In the genomic region with DNA sequence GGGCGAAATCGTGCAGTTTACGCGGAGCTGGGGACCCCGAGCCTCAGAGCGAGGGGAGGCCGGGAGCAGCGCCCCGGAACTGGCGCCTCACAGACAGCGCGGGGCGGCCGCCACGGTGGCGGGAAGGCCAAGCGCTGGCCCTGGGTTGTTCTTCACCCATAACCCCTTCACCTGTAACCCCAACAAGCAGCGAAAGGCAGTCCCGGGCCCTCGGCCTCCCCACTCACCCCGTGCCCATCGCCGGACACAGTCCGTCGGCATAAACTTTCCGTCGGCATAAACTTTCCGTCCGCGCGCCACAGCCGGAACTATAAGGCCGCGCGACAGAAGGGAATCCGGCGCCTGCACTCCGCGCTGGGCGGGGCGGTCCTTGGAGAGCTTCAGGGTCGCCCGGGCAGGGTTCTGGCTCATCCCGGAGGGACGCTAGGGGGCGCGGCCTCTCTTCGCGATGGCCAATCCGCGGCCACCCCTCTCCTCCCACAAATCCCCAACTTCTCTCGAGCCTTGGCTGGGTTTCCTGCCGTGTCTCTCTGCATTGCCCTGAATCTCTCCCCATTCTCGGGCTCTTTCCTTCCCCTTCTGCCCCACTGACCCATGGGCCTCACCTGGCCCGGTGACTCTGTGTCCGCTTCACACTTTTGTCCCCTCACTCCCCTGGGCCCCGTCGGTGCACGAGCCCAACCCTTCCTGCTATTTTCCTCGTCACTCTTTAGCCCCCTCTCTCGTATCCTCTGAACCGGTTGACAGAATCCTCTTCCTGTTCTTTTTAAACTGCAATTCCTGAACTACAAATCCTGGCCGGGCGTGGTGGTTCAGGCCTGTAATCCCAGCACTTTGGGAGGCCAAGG, we compare ENCODE assay signal across 1 cellular context.
TF ChIP-seq lines count a peak whose summit lies in the region.

A gene (minus strand): TSS at position 261 of the 848 bp plus-strand sequence. CDS start 3,751 bp downstream, outside the sequence.

TF ChIP-seq in HepG2, 621 proteins besides CTCF, POLR2A, EP300 and RAD21 (continued from another document and continues in another):
- TF ChIP-seq, protein P1, sequence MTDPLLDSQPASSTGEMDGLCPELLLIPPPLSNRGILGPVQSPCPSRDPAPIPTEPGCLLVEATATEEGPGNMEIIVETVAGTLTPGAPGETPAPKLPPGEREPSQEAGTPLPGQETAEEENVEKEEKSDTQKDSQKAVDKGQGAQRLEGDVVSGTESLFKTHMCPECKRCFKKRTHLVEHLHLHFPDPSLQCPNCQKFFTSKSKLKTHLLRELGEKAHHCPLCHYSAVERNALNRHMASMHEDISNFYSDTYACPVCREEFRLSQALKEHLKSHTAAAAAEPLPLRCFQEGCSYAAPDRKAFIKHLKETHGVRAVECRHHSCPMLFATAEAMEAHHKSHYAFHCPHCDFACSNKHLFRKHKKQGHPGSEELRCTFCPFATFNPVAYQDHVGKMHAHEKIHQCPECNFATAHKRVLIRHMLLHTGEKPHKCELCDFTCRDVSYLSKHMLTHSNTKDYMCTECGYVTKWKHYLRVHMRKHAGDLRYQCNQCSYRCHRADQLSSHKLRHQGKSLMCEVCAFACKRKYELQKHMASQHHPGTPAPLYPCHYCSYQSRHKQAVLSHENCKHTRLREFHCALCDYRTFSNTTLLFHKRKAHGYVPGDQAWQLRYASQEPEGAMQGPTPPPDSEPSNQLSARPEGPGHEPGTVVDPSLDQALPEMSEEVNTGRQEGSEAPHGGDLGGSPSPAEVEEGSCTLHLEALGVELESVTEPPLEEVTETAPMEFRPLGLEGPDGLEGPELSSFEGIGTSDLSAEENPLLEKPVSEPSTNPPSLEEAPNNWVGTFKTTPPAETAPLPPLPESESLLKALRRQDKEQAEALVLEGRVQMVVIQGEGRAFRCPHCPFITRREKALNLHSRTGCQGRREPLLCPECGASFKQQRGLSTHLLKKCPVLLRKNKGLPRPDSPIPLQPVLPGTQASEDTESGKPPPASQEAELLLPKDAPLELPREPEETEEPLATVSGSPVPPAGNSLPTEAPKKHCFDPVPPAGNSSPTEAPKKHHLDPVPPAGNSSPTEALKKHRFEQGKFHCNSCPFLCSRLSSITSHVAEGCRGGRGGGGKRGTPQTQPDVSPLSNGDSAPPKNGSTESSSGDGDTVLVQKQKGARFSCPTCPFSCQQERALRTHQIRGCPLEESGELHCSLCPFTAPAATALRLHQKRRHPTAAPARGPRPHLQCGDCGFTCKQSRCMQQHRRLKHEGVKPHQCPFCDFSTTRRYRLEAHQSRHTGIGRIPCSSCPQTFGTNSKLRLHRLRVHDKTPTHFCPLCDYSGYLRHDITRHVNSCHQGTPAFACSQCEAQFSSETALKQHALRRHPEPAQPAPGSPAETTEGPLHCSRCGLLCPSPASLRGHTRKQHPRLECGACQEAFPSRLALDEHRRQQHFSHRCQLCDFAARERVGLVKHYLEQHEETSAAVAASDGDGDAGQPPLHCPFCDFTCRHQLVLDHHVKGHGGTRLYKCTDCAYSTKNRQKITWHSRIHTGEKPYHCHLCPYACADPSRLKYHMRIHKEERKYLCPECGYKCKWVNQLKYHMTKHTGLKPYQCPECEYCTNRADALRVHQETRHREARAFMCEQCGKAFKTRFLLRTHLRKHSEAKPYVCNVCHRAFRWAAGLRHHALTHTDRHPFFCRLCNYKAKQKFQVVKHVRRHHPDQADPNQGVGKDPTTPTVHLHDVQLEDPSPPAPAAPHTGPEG (CRISPR knock-in tag; IDR thresholded peaks at IDR 0.05), result peak; percentile 54; the same call in 1 of the 2 replicates
- TF ChIP-seq ZNF7 (CRISPR knock-in tag; IDR thresholded peaks at IDR 0.05), result no peak
- TF ChIP-seq, protein P2, sequence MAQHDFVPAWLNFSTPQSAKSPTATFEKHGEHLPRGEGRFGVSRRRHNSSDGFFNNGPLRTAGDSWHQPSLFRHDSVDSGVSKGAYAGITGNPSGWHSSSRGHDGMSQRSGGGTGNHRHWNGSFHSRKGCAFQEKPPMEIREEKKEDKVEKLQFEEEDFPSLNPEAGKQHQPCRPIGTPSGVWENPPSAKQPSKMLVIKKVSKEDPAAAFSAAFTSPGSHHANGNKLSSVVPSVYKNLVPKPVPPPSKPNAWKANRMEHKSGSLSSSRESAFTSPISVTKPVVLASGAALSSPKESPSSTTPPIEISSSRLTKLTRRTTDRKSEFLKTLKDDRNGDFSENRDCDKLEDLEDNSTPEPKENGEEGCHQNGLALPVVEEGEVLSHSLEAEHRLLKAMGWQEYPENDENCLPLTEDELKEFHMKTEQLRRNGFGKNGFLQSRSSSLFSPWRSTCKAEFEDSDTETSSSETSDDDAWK (CRISPR knock-in tag; IDR thresholded peaks at IDR 0.05), result no peak
- TF ChIP-seq, protein P3, sequence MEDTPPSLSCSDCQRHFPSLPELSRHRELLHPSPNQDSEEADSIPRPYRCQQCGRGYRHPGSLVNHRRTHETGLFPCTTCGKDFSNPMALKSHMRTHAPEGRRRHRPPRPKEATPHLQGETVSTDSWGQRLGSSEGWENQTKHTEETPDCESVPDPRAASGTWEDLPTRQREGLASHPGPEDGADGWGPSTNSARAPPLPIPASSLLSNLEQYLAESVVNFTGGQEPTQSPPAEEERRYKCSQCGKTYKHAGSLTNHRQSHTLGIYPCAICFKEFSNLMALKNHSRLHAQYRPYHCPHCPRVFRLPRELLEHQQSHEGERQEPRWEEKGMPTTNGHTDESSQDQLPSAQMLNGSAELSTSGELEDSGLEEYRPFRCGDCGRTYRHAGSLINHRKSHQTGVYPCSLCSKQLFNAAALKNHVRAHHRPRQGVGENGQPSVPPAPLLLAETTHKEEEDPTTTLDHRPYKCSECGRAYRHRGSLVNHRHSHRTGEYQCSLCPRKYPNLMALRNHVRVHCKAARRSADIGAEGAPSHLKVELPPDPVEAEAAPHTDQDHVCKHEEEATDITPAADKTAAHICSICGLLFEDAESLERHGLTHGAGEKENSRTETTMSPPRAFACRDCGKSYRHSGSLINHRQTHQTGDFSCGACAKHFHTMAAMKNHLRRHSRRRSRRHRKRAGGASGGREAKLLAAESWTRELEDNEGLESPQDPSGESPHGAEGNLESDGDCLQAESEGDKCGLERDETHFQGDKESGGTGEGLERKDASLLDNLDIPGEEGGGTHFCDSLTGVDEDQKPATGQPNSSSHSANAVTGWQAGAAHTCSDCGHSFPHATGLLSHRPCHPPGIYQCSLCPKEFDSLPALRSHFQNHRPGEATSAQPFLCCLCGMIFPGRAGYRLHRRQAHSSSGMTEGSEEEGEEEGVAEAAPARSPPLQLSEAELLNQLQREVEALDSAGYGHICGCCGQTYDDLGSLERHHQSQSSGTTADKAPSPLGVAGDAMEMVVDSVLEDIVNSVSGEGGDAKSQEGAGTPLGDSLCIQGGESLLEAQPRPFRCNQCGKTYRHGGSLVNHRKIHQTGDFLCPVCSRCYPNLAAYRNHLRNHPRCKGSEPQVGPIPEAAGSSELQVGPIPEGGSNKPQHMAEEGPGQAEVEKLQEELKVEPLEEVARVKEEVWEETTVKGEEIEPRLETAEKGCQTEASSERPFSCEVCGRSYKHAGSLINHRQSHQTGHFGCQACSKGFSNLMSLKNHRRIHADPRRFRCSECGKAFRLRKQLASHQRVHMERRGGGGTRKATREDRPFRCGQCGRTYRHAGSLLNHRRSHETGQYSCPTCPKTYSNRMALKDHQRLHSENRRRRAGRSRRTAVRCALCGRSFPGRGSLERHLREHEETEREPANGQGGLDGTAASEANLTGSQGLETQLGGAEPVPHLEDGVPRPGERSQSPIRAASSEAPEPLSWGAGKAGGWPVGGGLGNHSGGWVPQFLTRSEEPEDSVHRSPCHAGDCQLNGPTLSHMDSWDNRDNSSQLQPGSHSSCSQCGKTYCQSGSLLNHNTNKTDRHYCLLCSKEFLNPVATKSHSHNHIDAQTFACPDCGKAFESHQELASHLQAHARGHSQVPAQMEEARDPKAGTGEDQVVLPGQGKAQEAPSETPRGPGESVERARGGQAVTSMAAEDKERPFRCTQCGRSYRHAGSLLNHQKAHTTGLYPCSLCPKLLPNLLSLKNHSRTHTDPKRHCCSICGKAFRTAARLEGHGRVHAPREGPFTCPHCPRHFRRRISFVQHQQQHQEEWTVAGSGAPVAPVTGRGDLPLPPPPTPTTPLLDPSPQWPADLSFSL (CRISPR knock-in tag; IDR thresholded peaks at IDR 0.05), result no peak
- TF ChIP-seq, protein P4, sequence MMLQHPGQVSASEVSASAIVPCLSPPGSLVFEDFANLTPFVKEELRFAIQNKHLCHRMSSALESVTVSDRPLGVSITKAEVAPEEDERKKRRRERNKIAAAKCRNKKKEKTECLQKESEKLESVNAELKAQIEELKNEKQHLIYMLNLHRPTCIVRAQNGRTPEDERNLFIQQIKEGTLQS (CRISPR knock-in tag; IDR thresholded peaks at IDR 0.05), result peak; percentile 59
- TF ChIP-seq KLF15 (CRISPR knock-in tag; IDR thresholded peaks at IDR 0.05; ENCODE audit: borderline replicate concordance), result no peak
- TF ChIP-seq ZNF253 (CRISPR knock-in tag; IDR thresholded peaks at IDR 0.05; ENCODE audit: borderline replicate concordance), result no peak; the same call in 1 of the 2 replicates
- peak; percentile 91 for TF ChIP-seq SAP130 (CRISPR knock-in tag; IDR thresholded peaks at IDR 0.05; ENCODE audit: low read depth)
- TF ChIP-seq ZNF101 (CRISPR knock-in tag; IDR thresholded peaks at IDR 0.05; ENCODE audit: borderline replicate concordance, low read depth), result peak; percentile 77; the same call in 1 of the 2 replicates
- no peak; the same call in 1 of the 2 replicates for TF ChIP-seq ELF4 (CRISPR knock-in tag; IDR thresholded peaks at IDR 0.05; ENCODE audit: borderline replicate concordance)
- peak; percentile 91; the same call in 1 of the 2 replicates for TF ChIP-seq TOPORS (CRISPR knock-in tag; IDR thresholded peaks at IDR 0.05)
- no peak for TF ChIP-seq ZFYVE20 (CRISPR knock-in tag; IDR thresholded peaks at IDR 0.05; ENCODE audit: borderline replicate concordance, low read depth)
- TF ChIP-seq ZNF225 (CRISPR knock-in tag; IDR thresholded peaks at IDR 0.05), result peak; percentile 78
- TF ChIP-seq KMT2B (CRISPR knock-in tag; IDR thresholded peaks at IDR 0.05), result peak; percentile 99
- TF ChIP-seq, protein P5, sequence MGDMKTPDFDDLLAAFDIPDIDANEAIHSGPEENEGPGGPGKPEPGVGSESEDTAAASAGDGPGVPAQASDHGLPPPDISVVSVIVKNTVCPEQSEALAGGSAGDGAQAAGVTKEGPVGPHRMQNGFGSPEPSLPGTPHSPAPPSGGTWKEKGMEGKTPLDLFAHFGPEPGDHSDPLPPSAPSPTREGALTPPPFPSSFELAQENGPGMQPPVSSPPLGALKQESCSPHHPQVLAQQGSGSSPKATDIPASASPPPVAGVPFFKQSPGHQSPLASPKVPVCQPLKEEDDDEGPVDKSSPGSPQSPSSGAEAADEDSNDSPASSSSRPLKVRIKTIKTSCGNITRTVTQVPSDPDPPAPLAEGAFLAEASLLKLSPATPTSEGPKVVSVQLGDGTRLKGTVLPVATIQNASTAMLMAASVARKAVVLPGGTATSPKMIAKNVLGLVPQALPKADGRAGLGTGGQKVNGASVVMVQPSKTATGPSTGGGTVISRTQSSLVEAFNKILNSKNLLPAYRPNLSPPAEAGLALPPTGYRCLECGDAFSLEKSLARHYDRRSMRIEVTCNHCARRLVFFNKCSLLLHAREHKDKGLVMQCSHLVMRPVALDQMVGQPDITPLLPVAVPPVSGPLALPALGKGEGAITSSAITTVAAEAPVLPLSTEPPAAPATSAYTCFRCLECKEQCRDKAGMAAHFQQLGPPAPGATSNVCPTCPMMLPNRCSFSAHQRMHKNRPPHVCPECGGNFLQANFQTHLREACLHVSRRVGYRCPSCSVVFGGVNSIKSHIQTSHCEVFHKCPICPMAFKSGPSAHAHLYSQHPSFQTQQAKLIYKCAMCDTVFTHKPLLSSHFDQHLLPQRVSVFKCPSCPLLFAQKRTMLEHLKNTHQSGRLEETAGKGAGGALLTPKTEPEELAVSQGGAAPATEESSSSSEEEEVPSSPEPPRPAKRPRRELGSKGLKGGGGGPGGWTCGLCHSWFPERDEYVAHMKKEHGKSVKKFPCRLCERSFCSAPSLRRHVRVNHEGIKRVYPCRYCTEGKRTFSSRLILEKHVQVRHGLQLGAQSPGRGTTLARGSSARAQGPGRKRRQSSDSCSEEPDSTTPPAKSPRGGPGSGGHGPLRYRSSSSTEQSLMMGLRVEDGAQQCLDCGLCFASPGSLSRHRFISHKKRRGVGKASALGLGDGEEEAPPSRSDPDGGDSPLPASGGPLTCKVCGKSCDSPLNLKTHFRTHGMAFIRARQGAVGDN (CRISPR knock-in tag; IDR thresholded peaks at IDR 0.05), result peak; percentile 97
- no peak for TF ChIP-seq SRSF4 (IDR thresholded peaks at IDR 0.05; ENCODE audit: low read depth, low read length, poor library complexity, severe bottlenecking)
- TF ChIP-seq NR1H2 (CRISPR knock-in tag; IDR thresholded peaks at IDR 0.05; ENCODE audit: borderline replicate concordance, low read depth), result no peak
- TF ChIP-seq SALL1 (CRISPR knock-in tag; IDR thresholded peaks at IDR 0.05), result peak; percentile 93
- TF ChIP-seq, protein P6, sequence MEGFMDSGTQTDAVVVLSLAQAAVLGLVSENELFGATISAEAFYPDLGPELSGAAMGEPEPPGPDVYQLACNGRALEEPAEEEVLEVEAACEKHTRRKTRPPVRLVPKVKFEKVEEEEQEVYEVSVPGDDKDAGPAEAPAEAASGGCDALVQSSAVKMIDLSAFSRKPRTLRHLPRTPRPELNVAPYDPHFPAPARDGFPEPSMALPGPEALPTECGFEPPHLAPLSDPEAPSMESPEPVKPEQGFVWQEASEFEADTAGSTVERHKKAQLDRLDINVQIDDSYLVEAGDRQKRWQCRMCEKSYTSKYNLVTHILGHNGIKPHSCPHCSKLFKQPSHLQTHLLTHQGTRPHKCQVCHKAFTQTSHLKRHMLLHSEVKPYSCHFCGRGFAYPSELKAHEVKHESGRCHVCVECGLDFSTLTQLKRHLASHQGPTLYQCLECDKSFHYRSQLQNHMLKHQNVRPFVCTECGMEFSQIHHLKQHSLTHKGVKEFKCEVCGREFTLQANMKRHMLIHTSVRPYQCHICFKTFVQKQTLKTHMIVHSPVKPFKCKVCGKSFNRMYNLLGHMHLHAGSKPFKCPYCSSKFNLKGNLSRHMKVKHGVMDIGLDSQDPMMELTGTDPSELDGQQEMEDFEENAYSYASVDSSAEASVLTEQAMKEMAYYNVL (CRISPR knock-in tag; IDR thresholded peaks at IDR 0.05; ENCODE audit: borderline replicate concordance), result peak; percentile 78; the same call in 1 of the 2 replicates
- TF ChIP-seq, protein P7, sequence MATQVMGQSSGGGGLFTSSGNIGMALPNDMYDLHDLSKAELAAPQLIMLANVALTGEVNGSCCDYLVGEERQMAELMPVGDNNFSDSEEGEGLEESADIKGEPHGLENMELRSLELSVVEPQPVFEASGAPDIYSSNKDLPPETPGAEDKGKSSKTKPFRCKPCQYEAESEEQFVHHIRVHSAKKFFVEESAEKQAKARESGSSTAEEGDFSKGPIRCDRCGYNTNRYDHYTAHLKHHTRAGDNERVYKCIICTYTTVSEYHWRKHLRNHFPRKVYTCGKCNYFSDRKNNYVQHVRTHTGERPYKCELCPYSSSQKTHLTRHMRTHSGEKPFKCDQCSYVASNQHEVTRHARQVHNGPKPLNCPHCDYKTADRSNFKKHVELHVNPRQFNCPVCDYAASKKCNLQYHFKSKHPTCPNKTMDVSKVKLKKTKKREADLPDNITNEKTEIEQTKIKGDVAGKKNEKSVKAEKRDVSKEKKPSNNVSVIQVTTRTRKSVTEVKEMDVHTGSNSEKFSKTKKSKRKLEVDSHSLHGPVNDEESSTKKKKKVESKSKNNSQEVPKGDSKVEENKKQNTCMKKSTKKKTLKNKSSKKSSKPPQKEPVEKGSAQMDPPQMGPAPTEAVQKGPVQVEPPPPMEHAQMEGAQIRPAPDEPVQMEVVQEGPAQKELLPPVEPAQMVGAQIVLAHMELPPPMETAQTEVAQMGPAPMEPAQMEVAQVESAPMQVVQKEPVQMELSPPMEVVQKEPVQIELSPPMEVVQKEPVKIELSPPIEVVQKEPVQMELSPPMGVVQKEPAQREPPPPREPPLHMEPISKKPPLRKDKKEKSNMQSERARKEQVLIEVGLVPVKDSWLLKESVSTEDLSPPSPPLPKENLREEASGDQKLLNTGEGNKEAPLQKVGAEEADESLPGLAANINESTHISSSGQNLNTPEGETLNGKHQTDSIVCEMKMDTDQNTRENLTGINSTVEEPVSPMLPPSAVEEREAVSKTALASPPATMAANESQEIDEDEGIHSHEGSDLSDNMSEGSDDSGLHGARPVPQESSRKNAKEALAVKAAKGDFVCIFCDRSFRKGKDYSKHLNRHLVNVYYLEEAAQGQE (IDR thresholded peaks at IDR 0.05; ENCODE audit: borderline replicate concordance in 1 of 2, low read depth in 1 of 2, low read length in 2 of 2), result peak in 1 of 2 experiments; percentile 38; a peak in 1 of 4 replicates
